In genomic region chr5:67102708-67103107, GRCh38 we compare ENCODE assay signal across 17 cellular contexts.
DNase-seq lines count a peak whose midpoint lies in the region; ATAC-seq and TF ChIP-seq lines count a peak whose summit lies in the region.
"Had no signal": no experiment of that assay in that cellular context is flagged by ENCODE, and none has a peak within 500 bp of the region (broad histone marks: within the 10 kb centered on the region; RNA-seq: fewer than 3 reads in every experiment).

No MANE protein-coding gene starts in this region.

- no peak for TF ChIP-seq POLR2A in right lobe of liver (IDR thresholded peaks at IDR 0.05)

- TF ChIP-seq CTCF in glutamatergic neuron (IDR thresholded peaks at IDR 0.05; ENCODE audit: partially characterized antibody, unreplicated experiment) (no peak), right lobe of liver (IDR thresholded peaks at IDR 0.05) (no peak)

- no peak overlapping the region for H3K27ac ChIP-seq in right lobe of liver
- H3K27ac ChIP-seq: BLaER1 had no signal

- no peak for ATAC-seq in activated T-cell treated with anti-CD3 and anti-CD28 coated beads, Interleukin-2, amount 50 U/mL, for 72 hours (replicated peaks in 1 of 2)
- no peak for ATAC-seq in activated T-cell treated with anti-CD3 and anti-CD28 coated beads, Interleukin-2, amount 50 U/mL, for 4 hours
- ATAC-seq in right lobe of liver (peak; percentile 66 to 85 (median 71)), GM19395 (IDR thresholded peaks at IDR 0.05; ENCODE audit: unreplicated experiment) (no peak), HG02610 (IDR thresholded peaks at IDR 0.05; ENCODE audit: unreplicated experiment) (no peak), GM21786 (IDR thresholded peaks at IDR 0.05; ENCODE audit: unreplicated experiment) (no peak)

- 27% methylated on average over 4 of the region's 4 CpGs for WGBS in right lobe of liver (ENCODE audit: insufficient coverage, low coverage, low lambda C conversion rate, missing lambda C conversion rate)

- peaks cover 17% of the 10 kb centered on the region for H3K4me1 Mint-ChIP-seq in activated T-cell treated with anti-CD3 and anti-CD28 coated beads, Interleukin-2, amount 50 U/mL, for 72 hours (ENCODE audit: low read depth)
- H3K4me1 Mint-ChIP-seq in activated T-cell treated with anti-CD3 and anti-CD28 coated beads, Interleukin-2, amount 50 U/mL, for 4 hours (ENCODE audit: low read depth) = peaks cover 16% of the 10 kb centered on the region
- peaks cover 28% of the 10 kb centered on the region for H3K4me1 Mint-ChIP-seq in glutamatergic neuron (ENCODE audit: low read depth, unreplicated experiment)

- peaks cover 0 to 10% (median 4%) of the 10 kb centered on the region in 4 donors for H3K36me3 ChIP-seq in right lobe of liver

- peaks cover 13% of the 10 kb centered on the region in 2 donors for H3K36me3 Mint-ChIP-seq in activated T-cell treated with anti-CD3 and anti-CD28 coated beads, Interleukin-2, amount 50 U/mL, for 72 hours (ENCODE audit: insufficient read depth in 2 of 2)
- H3K36me3 Mint-ChIP-seq in activated T-cell treated with anti-CD3 and anti-CD28 coated beads, Interleukin-2, amount 50 U/mL, for 4 hours (ENCODE audit: insufficient read depth) = peaks cover 52% of the 10 kb centered on the region
- no peaks in the 10 kb centered on the region for H3K36me3 Mint-ChIP-seq in glutamatergic neuron (ENCODE audit: unreplicated experiment)

- no peak overlapping the region for H3K4me3 ChIP-seq in right lobe of liver
- H3K4me3 ChIP-seq: BLaER1 had no signal

- intact Hi-C loops in right lobe of liver (cut with DNase I) = no loop called here

- H3K9me3 Mint-ChIP-seq in activated T-cell treated with anti-CD3 and anti-CD28 coated beads, Interleukin-2, amount 50 U/mL, for 72 hours = no peaks in the 10 kb centered on the region
- H3K9me3 Mint-ChIP-seq in activated T-cell treated with anti-CD3 and anti-CD28 coated beads, Interleukin-2, amount 50 U/mL, for 4 hours = no peaks in the 10 kb centered on the region
- H3K9me3 Mint-ChIP-seq in glutamatergic neuron (ENCODE audit: unreplicated experiment) = peaks cover 2% of the 10 kb centered on the region
- H3K9me3 Mint-ChIP-seq: CD8-positive, alpha-beta memory T cell; H9 had no signal

- no peak for DNase-seq in activated T-cell treated with anti-CD3 and anti-CD28 coated beads, Interleukin-2, amount 50 U/mL, for 72 hours
- no peak for DNase-seq in activated T-cell treated with anti-CD3 and anti-CD28 coated beads, Interleukin-2, amount 50 U/mL, for 4 hours
- DNase-seq in NCI-H69 (lab: John Stamatoyannopoulos, UW) = peak; percentile 48
- DNase-seq in glutamatergic neuron = no peak
- no peak for DNase-seq in right lobe of liver
- DNase-seq: 8988T; AML-193; Caco-2; CD8-positive, alpha-beta memory T cell; DND-41; GDM1; GOT3; H9 had no signal

- H3K9me3 ChIP-seq in right lobe of liver = no peaks in the 10 kb centered on the region
- H3K9me3 ChIP-seq: BLaER1, Caco-2 had no signal

- no peaks in the 10 kb centered on the region for H3K27me3 ChIP-seq in right lobe of liver
- H3K27me3 ChIP-seq: BLaER1 had no signal

- peaks cover 0 to 9% (median 4%) of the 10 kb centered on the region in 4 donors for H3K4me1 ChIP-seq in right lobe of liver

- no peak overlapping the region for H3K4me3 Mint-ChIP-seq in activated T-cell treated with anti-CD3 and anti-CD28 coated beads, Interleukin-2, amount 50 U/mL, for 72 hours
- H3K4me3 Mint-ChIP-seq in activated T-cell treated with anti-CD3 and anti-CD28 coated beads, Interleukin-2, amount 50 U/mL, for 4 hours = no peak overlapping the region
- no peak overlapping the region for H3K4me3 Mint-ChIP-seq in glutamatergic neuron (ENCODE audit: unreplicated experiment)
- H3K4me3 Mint-ChIP-seq: CD8-positive, alpha-beta memory T cell; H9 had no signal

- H3K27me3 Mint-ChIP-seq in activated T-cell treated with anti-CD3 and anti-CD28 coated beads, Interleukin-2, amount 50 U/mL, for 72 hours (ENCODE audit: low read depth) = no peaks in the 10 kb centered on the region
- no peaks in the 10 kb centered on the region for H3K27me3 Mint-ChIP-seq in activated T-cell treated with anti-CD3 and anti-CD28 coated beads, Interleukin-2, amount 50 U/mL, for 4 hours (ENCODE audit: low read depth)
- no peaks in the 10 kb centered on the region for H3K27me3 Mint-ChIP-seq in glutamatergic neuron (ENCODE audit: unreplicated experiment)

- H3K27ac Mint-ChIP-seq in activated T-cell treated with anti-CD3 and anti-CD28 coated beads, Interleukin-2, amount 50 U/mL, for 72 hours = peak overlapping the region; percentile 38
- H3K27ac Mint-ChIP-seq in glutamatergic neuron (ENCODE audit: unreplicated experiment) = peak overlapping the region; percentile 48
- H3K27ac Mint-ChIP-seq: H9 had no signal

Comparison
In these comparisons a context has a peak if more than half of its experiments do, and no peak if none do; other contexts are left out.
1. ATAC-seq: peak in right lobe of liver (4 of 4); none in activated T-cell treated with anti-CD3 and anti-CD28 coated beads, Interleukin-2, amount 50 U/mL, for 72 hours (0 of 2), activated T-cell treated with anti-CD3 and anti-CD28 coated beads, Interleukin-2, amount 50 U/mL, for 4 hours (0 of 2), GM19395 (single experiment), HG02610 (single experiment) and GM21786 (single experiment).